11 cellular contexts compared by ENCODE assay signal in the genomic region with DNA sequence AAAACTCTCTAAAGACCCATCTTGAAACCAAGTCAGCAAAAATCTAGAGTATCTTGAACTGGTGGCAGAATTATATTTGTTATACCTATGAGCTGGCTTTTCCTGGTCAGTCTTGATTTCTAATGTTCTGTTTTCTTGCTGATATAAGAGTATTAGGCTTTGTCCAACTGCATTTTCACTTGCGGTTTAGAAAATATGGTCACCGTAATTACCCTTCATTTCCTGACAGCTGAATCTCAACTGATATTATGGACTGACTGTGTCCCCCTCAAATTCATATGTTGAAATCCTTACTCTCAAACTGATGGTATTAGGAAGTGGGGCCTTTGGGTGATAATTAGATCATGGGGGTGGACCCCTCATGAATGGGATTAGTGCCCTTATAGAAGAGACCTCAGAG.
A peak's percentile ranks its signal among the peaks of the same experiment; 100 is the strongest.
DNase-seq lines count a peak whose midpoint lies in the region; ATAC-seq and TF ChIP-seq lines count a peak whose summit lies in the region.
"Had no signal": no experiment of that assay in that cellular context is flagged by ENCODE, and none has a peak within 500 bp of the region (broad histone marks: within the 10 kb centered on the region; RNA-seq: fewer than 3 reads in every experiment).

No MANE protein-coding gene starts in this region.

- H3K36me3 Mint-ChIP-seq in T-cell (no peaks in the 10 kb centered on the region), immature natural killer cell (peaks cover 0 to 3% (median 0%) of the 10 kb centered on the region in 3 donors)

- H3K9me3 ChIP-seq in cardiac muscle cell (ENCODE audit: low read depth): no peaks in the 10 kb centered on the region
- no peaks in the 10 kb centered on the region for H3K9me3 ChIP-seq in right cardiac atrium (ENCODE audit: control insufficient read depth, low read length)
- H3K9me3 ChIP-seq in thymus (ENCODE audit: control insufficient read depth): no peaks in the 10 kb centered on the region
- H3K9me3 ChIP-seq: pancreas, SJSA1 had no signal

- H3K4me1 ChIP-seq in cardiac muscle cell (ENCODE audit: low read depth) (no peaks in the 10 kb centered on the region), right cardiac atrium (ENCODE audit: control insufficient read depth, insufficient read depth, low read length) (no peaks in the 10 kb centered on the region), thymus (ENCODE audit: control insufficient read depth, insufficient read depth, low read length) (peaks cover 3% of the 10 kb centered on the region)
- H3K4me1 ChIP-seq: pancreas, SJSA1 had no signal

- H3K4me3 ChIP-seq in cardiac muscle cell (no peak overlapping the region), right cardiac atrium (ENCODE audit: low read length) (no peak overlapping the region), thymus (ENCODE audit: low read length) (no peak overlapping the region)
- H3K4me3 ChIP-seq: pancreas, SJSA1 had no signal

- peak overlapping the region; percentile 97 for H3K27ac ChIP-seq in cardiac muscle cell
- H3K27ac ChIP-seq in right cardiac atrium (ENCODE audit: low read length): no peak overlapping the region
- peak overlapping the region; percentile 9 for H3K27ac ChIP-seq in layer of hippocampus (ENCODE audit: low read depth, low read length)
- peak overlapping the region; percentile 53 for H3K27ac ChIP-seq in thymus (ENCODE audit: low read depth)
- H3K27ac ChIP-seq: SJSA1 had no signal

- no peaks in the 10 kb centered on the region for H3K27me3 Mint-ChIP-seq in T-cell
- H3K27me3 Mint-ChIP-seq in immature natural killer cell (ENCODE audit: low read depth in 3 of 3): no peaks in the 10 kb centered on the region

- no peaks in the 10 kb centered on the region for H3K27me3 ChIP-seq in cardiac muscle cell
- H3K27me3 ChIP-seq in right cardiac atrium (ENCODE audit: control insufficient read depth, insufficient read depth): no peaks in the 10 kb centered on the region
- H3K27me3 ChIP-seq in layer of hippocampus (ENCODE audit: control insufficient read depth, insufficient read depth, low read length): no peaks in the 10 kb centered on the region
- no peaks in the 10 kb centered on the region for H3K27me3 ChIP-seq in thymus (ENCODE audit: control insufficient read depth, insufficient read depth)
- H3K27me3 ChIP-seq: pancreas, SJSA1 had no signal

- no peak for DNase-seq in cardiac muscle cell (ENCODE audit: low read depth in 1 of 2, low spot score in 1 of 2)
- no peak for DNase-seq in right cardiac atrium
- DNase-seq in T-cell: no peak
- DNase-seq in immature natural killer cell: no peak
- no peak for DNase-seq in RKO (ENCODE audit: low spot score)
- DNase-seq in hepatic stellate cell (ENCODE audit: low spot score): no peak

- no peaks in the 10 kb centered on the region for H3K9me3 Mint-ChIP-seq in T-cell
- no peaks in the 10 kb centered on the region for H3K9me3 Mint-ChIP-seq in immature natural killer cell

- ATAC-seq in right cardiac atrium (no peak), T-cell (replicated peaks in 1 of 4) (no peak)

- H3K4me1 Mint-ChIP-seq in T-cell (peaks cover 8 to 11% (median 10%) of the 10 kb centered on the region in 3 donors), immature natural killer cell (peaks cover 5 to 10% of the 10 kb centered on the region in 2 donors)

- CTCF ChIA-PET in T-cell (lab: Charles Lee): interaction anchor here (0.5 to 6.7 kb wide), 35 partner anchors 10 to 527 kb away, joined by 3 to 145 read pairs (median 4); partner anchors contain the start of genes CITED2 (in 2 of the 2) and REPS1 (in 1 of the 2)

- H3K4me3 Mint-ChIP-seq in T-cell (peak overlapping the region in 1 of 3 donors; percentile 12), immature natural killer cell (no peak overlapping the region)

- H3K27ac Mint-ChIP-seq in T-cell (peak overlapping the region; percentile 95 to 97), immature natural killer cell (no peak overlapping the region)
- H3K27ac Mint-ChIP-seq: activated T-helper 2 cell treated with anti-CD3 and anti-CD28 coated beads, Interferon-gamma antibody, Interleukin-2, Interleukin-4, amounts not matched to agents 10 μg/mL and 5 μg/mL and 100 μg/mL, durations not matched to agents 14 hours and 24 hours and 36 hours had no signal

- POLR2A ChIA-PET in T-cell (lab: Charles Lee): interaction anchor here in 1 of 2 donors (1.1 to 1.3 kb wide), 2 partner anchors 145 to 155 kb away, joined by 4 to 11 read pairs; partner anchors contain the start of gene CITED2

- WGBS in right cardiac atrium: 93% methylated on average over 2 of the region's 2 CpGs
- WGBS in thymus: 97% methylated on average over 2 of the region's 2 CpGs

- intact Hi-C loops in right cardiac atrium (cut with DNase I): loop anchor here in 3 of 4 donors (2.0 to 5.0 kb wide), 3 partner anchors 143 to 148 kb away; no protein-coding TSS in a partner anchor

- no peak for TF ChIP-seq CTCF in cardiac muscle cell (IDR thresholded peaks at IDR 0.05; ENCODE audit: low read depth, low read length)

- H3K36me3 ChIP-seq in cardiac muscle cell: no peaks in the 10 kb centered on the region
- H3K36me3 ChIP-seq in thymus (ENCODE audit: control insufficient read depth, insufficient read depth): no peaks in the 10 kb centered on the region
- H3K36me3 ChIP-seq: pancreas, SJSA1 had no signal

Comparison
In these comparisons a context has a peak if more than half of its experiments do, and no peak if none do; other contexts are left out.
1. H3K27ac Mint-ChIP-seq: peak in T-cell (2 of 2); none in immature natural killer cell (0 of 6).